Comparison of ENCODE assay signal across 19 cellular contexts in the genomic region with DNA sequence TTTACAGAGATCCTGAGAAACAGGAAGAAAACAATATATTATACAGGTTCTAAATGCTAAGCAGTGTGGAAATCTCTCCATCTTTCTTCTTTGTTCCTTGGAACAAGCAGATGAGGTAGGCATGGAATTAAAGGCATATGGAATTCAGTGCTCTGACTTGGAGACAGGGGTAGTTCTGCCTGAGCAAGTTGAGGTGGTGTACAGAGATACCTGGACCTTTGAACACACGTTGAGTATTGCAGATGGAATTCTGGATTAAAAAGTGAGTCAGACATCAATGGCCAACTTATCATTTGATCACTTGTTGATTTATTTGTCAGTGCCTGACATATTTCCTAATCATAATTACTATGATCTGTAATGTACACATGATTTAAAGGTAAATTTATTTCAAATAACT.
"Had no signal": no experiment of that assay in that cellular context is flagged by ENCODE, and none has a peak within 500 bp of the region (broad histone marks: within the 10 kb centered on the region; RNA-seq: fewer than 3 reads in every experiment).

No MANE protein-coding gene starts in this region.

- H3K36me3 ChIP-seq: gastrocnemius medialis, left lung, neutrophil, right lobe of liver, thoracic aorta, tibial nerve, upper lobe of right lung, uterus had no signal

- H3K27ac ChIP-seq: gastrocnemius medialis, left lung, neutrophil, parathyroid adenoma, right lobe of liver, thoracic aorta, tibial nerve, upper lobe of right lung, uterus had no signal

- H3K4me1 ChIP-seq: gastrocnemius medialis, left lung, parathyroid adenoma, right lobe of liver, tibial nerve, upper lobe of right lung, uterus had no signal

- DNase-seq: cortex of kidney; effector memory CD8-positive, alpha-beta T cell; gastrocnemius medialis; left cardiac atrium; left lung; mesendoderm; midbrain; naive thymus-derived CD8-positive, alpha-beta T cell; small intestine; stimulated activated CD4-positive, alpha-beta T cell treated with anti-CD3 and anti-CD28 coated beads, Interleukin-15, amount 100 ng/mL, for 24 hours; stimulated activated CD4-positive, alpha-beta T cell treated with anti-CD3 and anti-CD28 coated beads, Interleukin-2, amount 100 ng/mL, for 48 hours; stimulated activated naive B cell treated with anti-CD40 and anti-IgM and Interleukin-4, amounts not matched to agents 10 μg/mL and 1 μg/mL and 100 μg/mL, for 72 hours; upper lobe of right lung; uterus had no signal

- ATAC-seq: effector memory CD8-positive, alpha-beta T cell; gastrocnemius medialis; left cardiac atrium; left lung; naive thymus-derived CD8-positive, alpha-beta T cell; stimulated activated naive B cell treated with anti-CD40 and anti-IgM and Interleukin-4, amounts not matched to agents 10 μg/mL and 1 μg/mL and 100 μg/mL, for 72 hours; upper lobe of right lung had no signal

- H3K27me3 ChIP-seq: gastrocnemius medialis, right lobe of liver, uterus had no signal

- H3K4me3 ChIP-seq: gastrocnemius medialis, left lung, right lobe of liver, thoracic aorta, tibial nerve, upper lobe of right lung, uterus had no signal

- H3K9me3 ChIP-seq: gastrocnemius medialis, left lung, neutrophil, right lobe of liver, thoracic aorta, tibial nerve, upper lobe of right lung, uterus had no signal
